11 cellular contexts compared by ENCODE assay signal in the genomic region with DNA sequence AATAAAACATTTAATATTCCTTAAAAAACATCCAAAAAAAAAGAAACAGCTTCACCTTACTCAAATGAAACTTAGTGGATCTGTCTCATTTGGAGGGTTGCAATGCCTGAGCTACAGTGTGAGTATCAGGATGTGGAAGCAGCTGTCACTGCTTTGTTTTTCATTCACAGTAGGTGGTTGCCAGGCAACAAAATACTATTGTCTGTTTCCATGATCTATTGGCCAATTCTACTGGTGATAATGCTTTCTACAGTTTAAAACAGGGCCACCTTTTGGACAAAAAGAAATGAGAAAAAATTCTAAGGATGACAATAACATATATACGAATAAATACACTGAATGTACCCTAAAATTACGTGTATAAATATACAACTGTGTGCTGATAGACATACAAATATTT. TPM values are rescaled to one million over a fixed set of nuclear protein-coding genes. Genes with fewer than 3 reads are reported as not detected.
DNase-seq lines count a peak whose midpoint lies in the region; ATAC-seq and TF ChIP-seq lines count a peak whose summit lies in the region.
"Had no signal": no experiment of that assay in that cellular context is flagged by ENCODE, and none has a peak within 500 bp of the region (broad histone marks: within the 10 kb centered on the region; RNA-seq: fewer than 3 reads in every experiment).

No MANE protein-coding gene starts in this region.

- DNase-seq in BE2C = peak; percentile 50
- DNase-seq in HT-29 (ENCODE audit: low spot score) = peak; percentile 54
- peak; percentile 67 for DNase-seq in NCI-H82 treated with DMSO at 0.1 percent for 48 hours (lab: John Stamatoyannopoulos, UW; ENCODE audit: unreplicated experiment)
- peak; percentile 21 for DNase-seq in glomerular visceral epithelial cell (ENCODE audit: extremely low spot score)
- no peak for DNase-seq in putamen (ENCODE audit: low spot score)
- DNase-seq in activated CD4-positive, alpha-beta T cell treated with anti-CD3 and anti-CD28 coated beads for 1 hour = no peak
- no peak for DNase-seq in HUDEP-2 (lab: John Stamatoyannopoulos, UW; ENCODE audit: unreplicated experiment in 76 of 76)
- no peak for DNase-seq in stimulated activated naive CD8-positive, alpha-beta T cell treated with anti-CD3 and anti-CD28 coated beads, Interleukin-15, Interleukin-2, amounts not matched to agents 100 U/mL and 50 U/mL, for 24 hours
- DNase-seq: effector memory CD4-positive, alpha-beta T cell; H9; stimulated activated naive B cell treated with anti-CD40 and anti-IgM and Interleukin-4, amounts not matched to agents 10 μg/mL and 1 μg/mL and 100 μg/mL, for 72 hours had no signal

- no peak for ATAC-seq in stimulated activated naive CD8-positive, alpha-beta T cell treated with anti-CD3 and anti-CD28 coated beads, Interleukin-15, Interleukin-2, amounts not matched to agents 100 U/mL and 50 U/mL, for 24 hours

- peaks cover 18% of the 10 kb centered on the region for H3K4me1 ChIP-seq in BE2C

- no peak overlapping the region for H3K4me3 ChIP-seq in BE2C (ENCODE audit: low read depth, low read length)

- H3K36me3 ChIP-seq in BE2C = no peaks in the 10 kb centered on the region

- no peaks in the 10 kb centered on the region for H3K27me3 ChIP-seq in BE2C

- H3K9me3 ChIP-seq in BE2C = no peaks in the 10 kb centered on the region

- TF ChIP-seq CTCF in BE2C (IDR thresholded peaks at IDR 0.05; ENCODE audit: low read depth, low read length) = no peak

RNA-seq across cellular contexts. Expression of a gene that starts 3.0 kb away (rescaled TPM):
- 14.5 TPM for polyA plus RNA-seq in BE2C (2012; ENCODE audit: insufficient read depth, insufficient read length, low read depth)
- total RNA-seq in HT-29 (2014; rRNA removed; shearing (Covaris generic)) = 0.10 TPM in 1 of 2 replicates, not detected in the other

Comparison
In these comparisons a context has a peak if more than half of its experiments do, and no peak if none do; other contexts are left out.
1. DNase-seq: peak in BE2C (single experiment), HT-29 (single experiment), NCI-H82 treated with DMSO at 0.1 percent for 48 hours (single experiment) and glomerular visceral epithelial cell (single experiment); none in putamen (single experiment), activated CD4-positive, alpha-beta T cell treated with anti-CD3 and anti-CD28 coated beads for 1 hour (single experiment), HUDEP-2 (0 of 76) and stimulated activated naive CD8-positive, alpha-beta T cell treated with anti-CD3 and anti-CD28 coated beads, Interleukin-15, Interleukin-2, amounts not matched to agents 100 U/mL and 50 U/mL, for 24 hours (single experiment).